11 cellular contexts compared by ENCODE assay signal in genomic region chr10:132574783-132575319, GRCh38. TPM values are rescaled to one million over a fixed set of nuclear protein-coding genes. Genes with fewer than 3 reads are reported as not detected.
A peak's percentile ranks its signal among the peaks of the same experiment; 100 is the strongest.
DNase-seq lines count a peak whose midpoint lies in the region; ATAC-seq and TF ChIP-seq lines count a peak whose summit lies in the region.
"Had no signal": no experiment of that assay in that cellular context is flagged by ENCODE, and none has a peak within 500 bp of the region (broad histone marks: within the 10 kb centered on the region; RNA-seq: fewer than 3 reads in every experiment).

No MANE protein-coding gene starts in this region.

- DNase-seq in GM23338 (ENCODE audit: low spot score) (peak; percentile 63), WTC11 (ENCODE audit: low spot score) (peak; percentile 50), D341Med (ENCODE audit: low spot score) (no peak), amniotic stem cell (lab: John Stamatoyannopoulos, UW) (no peak)
- DNase-seq in stimulated activated CD4-positive, alpha-beta T cell treated with anti-CD3 and anti-CD28 coated beads, Interleukin-1b, Interleukin-23, amount 100 ng/mL, for 48 hours: no peak
- DNase-seq: heart left ventricle; NCI-H1436 treated with DMSO at 0.1 percent for 48 hours; stimulated activated CD4-positive, alpha-beta T cell treated with anti-CD3 and anti-CD28 coated beads, Interleukin-4, amount 100 ng/mL, for 4 hours had no signal

- H3K36me3 ChIP-seq in GM23338 (ENCODE audit: insufficient read depth) (no peaks in the 10 kb centered on the region), liver (ENCODE audit: control insufficient read depth in 4 of 4, insufficient read depth in 3 of 4, low read depth in 1 of 4, low read length in 3 of 4) (no peaks in the 10 kb centered on the region)
- H3K36me3 ChIP-seq: heart left ventricle had no signal

- no peak overlapping the region for H3K4me2 ChIP-seq in GM23338

- peaks cover 4% of the 10 kb centered on the region; the same call in 1 of the 2 replicates for H4K20me1 ChIP-seq in GM23338 (replicated peaks; ENCODE audit: insufficient read depth)

- H3K9me2 ChIP-seq in GM23338 (ENCODE audit: insufficient read depth): no peaks in the 10 kb centered on the region

- no peak overlapping the region for H3K9ac ChIP-seq in liver (ENCODE audit: low read depth in 1 of 2, low read length in 2 of 2)

- peaks cover 21% of the 10 kb centered on the region for H3K4me1 ChIP-seq in GM23338 (ENCODE audit: insufficient read depth)
- peaks cover 10 to 58% (median 43%) of the 10 kb centered on the region in 4 donors for H3K4me1 ChIP-seq in liver (ENCODE audit: control insufficient read depth in 4 of 4, insufficient read depth in 4 of 4, low read length in 3 of 4)

- no peak overlapping the region for H3K27ac Mint-ChIP-seq in GM23338
- no peak overlapping the region; the same call in 1 of the 2 replicates for H3K27ac Mint-ChIP-seq in WTC11

- H3K27ac ChIP-seq in 22Rv1 (peak overlapping the region; percentile 92), GM23338 (ENCODE audit: low read depth) (no peak overlapping the region), liver (ENCODE audit: low read depth in 1 of 2, low read length in 2 of 2) (peak overlapping the region; percentile 29 to 34)

- WGBS in liver: 65% methylated on average over 19 of the region's 19 CpGs

- H3K9me3 ChIP-seq in liver (ENCODE audit: control insufficient read depth in 4 of 4, low read length in 3 of 4): no peaks in the 10 kb centered on the region
- H3K9me3 ChIP-seq: heart left ventricle had no signal

- peak; percentile 9 for ATAC-seq in GM23338
- ATAC-seq in WTC11: peak; percentile 24
- ATAC-seq in GM18517 (IDR thresholded peaks at IDR 0.05; ENCODE audit: unreplicated experiment): no peak

- no peaks in the 10 kb centered on the region for H3K36me3 Mint-ChIP-seq in GM23338 (ENCODE audit: low read depth)
- no peaks in the 10 kb centered on the region for H3K36me3 Mint-ChIP-seq in WTC11

- POLR2A ChIA-PET in WTC11 (lab: Charles Lee): no interaction called here

- H3F3A ChIP-seq in GM23338 (replicated peaks; ENCODE audit: low read depth): 0 out of 2 replicates have a peak, but pooled peaks cover 4% of the 10 kb centered on the region

- no peak overlapping the region for H2AFZ ChIP-seq in GM23338

- H3K27me3 ChIP-seq in GM23338 (ENCODE audit: insufficient read depth) (no peaks in the 10 kb centered on the region), liver (ENCODE audit: control insufficient read depth in 4 of 4, insufficient read depth in 4 of 4, low read length in 3 of 4) (no peaks in the 10 kb centered on the region)
- H3K27me3 ChIP-seq: heart left ventricle had no signal

- no peaks in the 10 kb centered on the region for H3K9me3 Mint-ChIP-seq in GM23338
- H3K9me3 Mint-ChIP-seq in WTC11: no peaks in the 10 kb centered on the region

- CTCF ChIA-PET in WTC11 (lab: Charles Lee): interaction anchor here (1.2 kb wide), 1 partner anchor 116 kb away, joined by 3 read pairs; no protein-coding TSS in a partner anchor

- H3K4me3 ChIP-seq in GM23338: no peak overlapping the region
- peak overlapping the region in 1 of 3 donors; percentile 12 for H3K4me3 ChIP-seq in liver (ENCODE audit: low read depth in 1 of 3, low read length in 3 of 3)
- H3K4me3 ChIP-seq: heart left ventricle had no signal

- H3K4me3 Mint-ChIP-seq in GM23338: no peak overlapping the region
- H3K4me3 Mint-ChIP-seq in WTC11: no peak overlapping the region

- H3K4me1 Mint-ChIP-seq in GM23338 (peaks cover 35% of the 10 kb centered on the region), WTC11 (peaks cover 29% of the 10 kb centered on the region)

- H3K79me2 ChIP-seq in GM23338 (replicated peaks; ENCODE audit: insufficient read depth): peaks cover 4% of the 10 kb centered on the region

- TF ChIP-seq CTCF in 22Rv1 (IDR thresholded peaks at IDR 0.05) (no peak), GM23338 (conservative IDR thresholded peaks at IDR 0.05; ENCODE audit: low read depth in 2 of 2) (no peak), WTC11 (IDR thresholded peaks at IDR 0.05) (no peak), liver (IDR thresholded peaks at IDR 0.05; ENCODE audit: low read depth, low read length, missing input control) (no peak)

- TF ChIP-seq RAD21 in liver (IDR thresholded peaks at IDR 0.05): no peak

- H3K27me3 Mint-ChIP-seq in GM23338 (ENCODE audit: insufficient read depth, low read depth, poor library complexity): peaks cover 9% of the 10 kb centered on the region
- no peaks in the 10 kb centered on the region for H3K27me3 Mint-ChIP-seq in WTC11 (ENCODE audit: low read depth)

TF ChIP-seq in GM23338, 12 proteins besides CTCF, POLR2A, EP300 and RAD21 (continues in another document):
- TF ChIP-seq JUNB (IDR thresholded peaks at IDR 0.05; ENCODE audit: unreplicated experiment) (no peak), ETS1 (IDR thresholded peaks at IDR 0.05) (no peak), POLR2AphosphoS5 (IDR thresholded peaks at IDR 0.05; ENCODE audit: low read depth) (no peak), EZH2 (IDR thresholded peaks at IDR 0.05; ENCODE audit: low read depth, unreplicated experiment) (no peak)

TF ChIP-seq in WTC11, 78 proteins besides CTCF, POLR2A, EP300 and RAD21:
- TF ChIP-seq ZNF425 (CRISPR knock-in tag; conservative IDR thresholded peaks at IDR 0.05) (no peak), PRRX2 (CRISPR knock-in tag; IDR thresholded peaks at IDR 0.05) (no peak)

TF ChIP-seq in liver, 16 proteins besides CTCF, POLR2A, EP300 and RAD21:
- TF ChIP-seq HNF4A (conservative IDR thresholded peaks at IDR 0.05): peak; percentile 10
- no peak for TF ChIP-seq HNF4G (IDR thresholded peaks at IDR 0.05)
- no peak for TF ChIP-seq NR2F2 (IDR thresholded peaks at IDR 0.05)
- TF ChIP-seq FOXA1 (IDR thresholded peaks at IDR 0.05): no peak

RNA-seq across cellular contexts. Expression of gene INPP5A, which starts 37.3 kb away (rescaled TPM):
- total RNA-seq in GM23338 (2014; rRNA removed; shearing (Covaris generic)): 40.6 and 42.5 TPM in 2 replicates
- polyA plus RNA-seq in GM23338 (2016; fragmentation: Nextera tagmentation; extraction: Ambion mirVana) (5.6 and 5.9 TPM in 2 replicates), liver (1 to 10 TPM; 4.3 to 9.1 TPM)
- total RNA-seq in WTC11 (2021) (20.0 to 22.1 TPM (median 21.5 TPM) in 3 replicates), liver (10 to 100 TPM; 12.6 to 26.5 TPM)

Comparison
In these comparisons a context has a peak if more than half of its experiments do, and no peak if none do; other contexts are left out.
1. DNase-seq: peak in GM23338 (single experiment) and WTC11 (single experiment); none in D341Med (single experiment), amniotic stem cell (single experiment) and stimulated activated CD4-positive, alpha-beta T cell treated with anti-CD3 and anti-CD28 coated beads, Interleukin-1b, Interleukin-23, amount 100 ng/mL, for 48 hours (single experiment).